Comparison of ENCODE assay signal across 12 cellular contexts in the genomic region with DNA sequence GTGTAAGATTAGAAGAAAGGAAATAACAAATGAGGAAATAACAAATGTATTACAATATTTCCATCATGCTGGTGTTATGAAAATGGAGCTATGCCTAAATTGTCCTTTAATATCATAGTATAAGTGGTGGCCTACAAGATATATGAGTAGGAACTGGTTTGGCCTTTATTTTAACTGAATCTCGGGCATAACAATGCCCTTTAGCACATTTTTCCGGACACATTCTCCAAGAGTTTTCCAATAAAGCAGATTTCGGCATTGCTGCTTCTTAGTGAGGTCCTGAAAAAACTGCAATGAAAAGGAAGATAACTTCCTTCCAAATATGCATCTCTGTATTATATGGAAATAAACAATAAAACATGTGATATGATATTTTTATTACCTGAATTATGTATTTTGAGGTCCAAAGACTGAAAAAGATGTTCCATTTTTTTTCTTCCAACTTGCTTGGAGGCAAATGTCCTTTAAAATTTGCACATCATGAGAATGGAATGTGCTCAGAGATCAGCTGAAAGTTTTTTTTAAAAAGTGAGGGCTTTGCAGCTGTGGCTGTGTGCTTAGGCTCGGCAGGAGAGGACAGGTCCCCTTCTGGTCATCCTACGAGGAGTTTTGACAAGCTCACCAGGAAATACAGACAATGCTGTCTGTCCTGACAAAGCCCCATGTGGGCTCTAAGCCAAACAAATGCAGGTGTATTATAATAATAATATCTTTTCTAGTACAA.
DNase-seq lines count a peak whose midpoint lies in the region; ATAC-seq and TF ChIP-seq lines count a peak whose summit lies in the region.
"Had no signal": no experiment of that assay in that cellular context is flagged by ENCODE, and none has a peak within 500 bp of the region (broad histone marks: within the 10 kb centered on the region; RNA-seq: fewer than 3 reads in every experiment).

No MANE protein-coding gene starts in this region.

- no peaks in the 10 kb centered on the region for H3K27me3 ChIP-seq in RWPE2 (ENCODE audit: insufficient read depth, poor library complexity, severe bottlenecking)
- no peaks in the 10 kb centered on the region for H3K27me3 ChIP-seq in CD8-positive, alpha-beta T cell (ENCODE audit: insufficient read depth, low read length)

- peak overlapping the region; percentile 88 for H3K27ac ChIP-seq in RWPE2 (ENCODE audit: poor library complexity, severe bottlenecking)
- H3K27ac ChIP-seq in CD8-positive, alpha-beta T cell (ENCODE audit: low read depth, low read length), result no peak overlapping the region
- H3K27ac ChIP-seq: lower lobe of right lung, WERI-Rb-1 had no signal

- H3K27ac Mint-ChIP-seq in osteocyte (ENCODE audit: unreplicated experiment), result peak overlapping the region; percentile 92
- H3K27ac Mint-ChIP-seq in CD8-positive, alpha-beta T cell, result no peak overlapping the region
- H3K27ac Mint-ChIP-seq in activated T-helper 1 cell treated with anti-CD3 and anti-CD28 coated beads, Interleukin-12 subunit alpha, Interleukin-12 subunit beta, Interleukin-2, Interleukin-4 antibody, amounts not matched to agents 30 ng/mL and 10 ng/mL and 1 ng/mL, durations not matched to agents 14 hours and 24 hours and 36 hours, result no peak overlapping the region
- H3K27ac Mint-ChIP-seq: CD14-positive monocyte had no signal

- CTCF ChIA-PET in CD8-positive, alpha-beta T cell (lab: Charles Lee), result no interaction called here

- H3K4me3 Mint-ChIP-seq in osteocyte (ENCODE audit: unreplicated experiment), result no peak overlapping the region
- no peak overlapping the region for H3K4me3 Mint-ChIP-seq in CD8-positive, alpha-beta T cell
- no peak overlapping the region for H3K4me3 Mint-ChIP-seq in activated T-helper 1 cell treated with anti-CD3 and anti-CD28 coated beads, Interleukin-12 subunit alpha, Interleukin-12 subunit beta, Interleukin-2, Interleukin-4 antibody, amounts not matched to agents 30 ng/mL and 10 ng/mL and 1 ng/mL, durations not matched to agents 14 hours and 24 hours and 36 hours
- H3K4me3 Mint-ChIP-seq: CD14-positive monocyte had no signal

- peak; percentile 56 for DNase-seq in AG20443 (ENCODE audit: low spot score)
- no peak for DNase-seq in RWPE2 (ENCODE audit: low spot score)
- DNase-seq in fibroblast of the aortic adventitia (ENCODE audit: low read depth), result peak; percentile 74
- no peak for DNase-seq in osteocyte (ENCODE audit: extremely low spot score, unreplicated experiment)
- DNase-seq in midbrain (lab: John Stamatoyannopoulos, UW), result no peak
- DNase-seq in CD8-positive, alpha-beta T cell, result no peak
- no peak for DNase-seq in activated T-helper 1 cell treated with anti-CD3 and anti-CD28 coated beads, Interleukin-12 subunit alpha, Interleukin-12 subunit beta, Interleukin-2, Interleukin-4 antibody, amounts not matched to agents 30 ng/mL and 10 ng/mL and 1 ng/mL, durations not matched to agents 14 hours and 24 hours and 36 hours (ENCODE audit: low spot score)
- DNase-seq: lower lobe of right lung, NCI-H1092, WERI-Rb-1 had no signal

- H3K4me1 ChIP-seq in RWPE2 (ENCODE audit: insufficient read depth, poor library complexity, severe bottlenecking), result peaks cover 47% of the 10 kb centered on the region
- H3K4me1 ChIP-seq in CD8-positive, alpha-beta T cell (ENCODE audit: insufficient read depth, low read length), result no peaks in the 10 kb centered on the region
- H3K4me1 ChIP-seq: lower lobe of right lung had no signal

- H3K4me1 Mint-ChIP-seq in osteocyte (ENCODE audit: unreplicated experiment), result peaks cover 66% of the 10 kb centered on the region
- H3K4me1 Mint-ChIP-seq in CD8-positive, alpha-beta T cell (ENCODE audit: low read depth), result no peaks in the 10 kb centered on the region
- peaks cover 5% of the 10 kb centered on the region for H3K4me1 Mint-ChIP-seq in activated T-helper 1 cell treated with anti-CD3 and anti-CD28 coated beads, Interleukin-12 subunit alpha, Interleukin-12 subunit beta, Interleukin-2, Interleukin-4 antibody, amounts not matched to agents 30 ng/mL and 10 ng/mL and 1 ng/mL, durations not matched to agents 14 hours and 24 hours and 36 hours (ENCODE audit: low read depth)
- H3K4me1 Mint-ChIP-seq: CD14-positive monocyte had no signal

- TF ChIP-seq CTCF in RWPE2 (IDR thresholded peaks at IDR 0.05; ENCODE audit: poor library complexity, severe bottlenecking) (no peak), fibroblast of the aortic adventitia (IDR thresholded peaks at IDR 0.05; ENCODE audit: insufficient read depth, low read length) (no peak), osteocyte (IDR thresholded peaks at IDR 0.05) (no peak)
- TF ChIP-seq CTCF in CD8-positive, alpha-beta T cell (IDR thresholded peaks at IDR 0.05), result no peak

- no peak overlapping the region for H3K4me3 ChIP-seq in RWPE2 (ENCODE audit: severe bottlenecking)
- H3K4me3 ChIP-seq in fibroblast of the aortic adventitia (ENCODE audit: low read depth, low read length), result no peak overlapping the region
- H3K4me3 ChIP-seq in CD8-positive, alpha-beta T cell (ENCODE audit: low read depth, low read length), result no peak overlapping the region
- H3K4me3 ChIP-seq: lower lobe of right lung had no signal

- no peaks in the 10 kb centered on the region for H3K36me3 ChIP-seq in RWPE2 (ENCODE audit: low read depth)
- no peaks in the 10 kb centered on the region for H3K36me3 ChIP-seq in CD8-positive, alpha-beta T cell (ENCODE audit: insufficient read depth, low read length)
- H3K36me3 ChIP-seq: lower lobe of right lung, WERI-Rb-1 had no signal

- ATAC-seq in RWPE2 (ENCODE audit: low read depth) (peak; percentile 53), HG02852 (IDR thresholded peaks at IDR 0.05; ENCODE audit: unreplicated experiment) (no peak)
- ATAC-seq in CD8-positive, alpha-beta T cell, result no peak

- no peaks in the 10 kb centered on the region for H3K36me3 Mint-ChIP-seq in osteocyte (ENCODE audit: unreplicated experiment)
- no peaks in the 10 kb centered on the region for H3K36me3 Mint-ChIP-seq in CD8-positive, alpha-beta T cell
- no peaks in the 10 kb centered on the region for H3K36me3 Mint-ChIP-seq in activated T-helper 1 cell treated with anti-CD3 and anti-CD28 coated beads, Interleukin-12 subunit alpha, Interleukin-12 subunit beta, Interleukin-2, Interleukin-4 antibody, amounts not matched to agents 30 ng/mL and 10 ng/mL and 1 ng/mL, durations not matched to agents 14 hours and 24 hours and 36 hours (ENCODE audit: low read depth)
- H3K36me3 Mint-ChIP-seq: CD14-positive monocyte had no signal

- H3K9me3 ChIP-seq in RWPE2 (ENCODE audit: severe bottlenecking), result no peaks in the 10 kb centered on the region
- no peaks in the 10 kb centered on the region for H3K9me3 ChIP-seq in CD8-positive, alpha-beta T cell (ENCODE audit: low read length)
- H3K9me3 ChIP-seq: lower lobe of right lung had no signal

- H3K9me3 Mint-ChIP-seq in osteocyte (ENCODE audit: unreplicated experiment), result peaks cover 4% of the 10 kb centered on the region
- H3K9me3 Mint-ChIP-seq in CD8-positive, alpha-beta T cell, result no peaks in the 10 kb centered on the region
- no peaks in the 10 kb centered on the region for H3K9me3 Mint-ChIP-seq in activated T-helper 1 cell treated with anti-CD3 and anti-CD28 coated beads, Interleukin-12 subunit alpha, Interleukin-12 subunit beta, Interleukin-2, Interleukin-4 antibody, amounts not matched to agents 30 ng/mL and 10 ng/mL and 1 ng/mL, durations not matched to agents 14 hours and 24 hours and 36 hours

- H3K27me3 Mint-ChIP-seq in osteocyte (ENCODE audit: unreplicated experiment), result no peaks in the 10 kb centered on the region
- H3K27me3 Mint-ChIP-seq in CD8-positive, alpha-beta T cell (ENCODE audit: low read depth), result peaks cover 2% of the 10 kb centered on the region
- H3K27me3 Mint-ChIP-seq in activated T-helper 1 cell treated with anti-CD3 and anti-CD28 coated beads, Interleukin-12 subunit alpha, Interleukin-12 subunit beta, Interleukin-2, Interleukin-4 antibody, amounts not matched to agents 30 ng/mL and 10 ng/mL and 1 ng/mL, durations not matched to agents 14 hours and 24 hours and 36 hours (ENCODE audit: insufficient read depth), result peaks cover 2% of the 10 kb centered on the region

- POLR2A ChIA-PET in CD8-positive, alpha-beta T cell (lab: Charles Lee), result no interaction called here

- intact Hi-C loops in CD8-positive, alpha-beta T cell (cut with DNase I, micrococcal nuclease), result no loop called here
- intact Hi-C loops in activated T-helper 1 cell treated with anti-CD3 and anti-CD28 coated beads, Interleukin-12 subunit alpha, Interleukin-12 subunit beta, Interleukin-2, Interleukin-4 antibody, amounts not matched to agents 30 ng/mL and 10 ng/mL and 1 ng/mL, durations not matched to agents 14 hours and 24 hours and 36 hours (cut with micrococcal nuclease), result no loop called here

Comparison
In these comparisons a context has a peak if more than half of its experiments do, and no peak if none do; other contexts are left out.
1. DNase-seq: peak in AG20443 (single experiment) and fibroblast of the aortic adventitia (single experiment); none in RWPE2 (single experiment), osteocyte (single experiment), midbrain (single experiment), CD8-positive, alpha-beta T cell (0 of 7) and activated T-helper 1 cell treated with anti-CD3 and anti-CD28 coated beads, Interleukin-12 subunit alpha, Interleukin-12 subunit beta, Interleukin-2, Interleukin-4 antibody, amounts not matched to agents 30 ng/mL and 10 ng/mL and 1 ng/mL, durations not matched to agents 14 hours and 24 hours and 36 hours (single experiment).